In genomic region chr10:71964669-71965515, GRCh38 we compare ENCODE assay signal across 7 cellular contexts. TPM values are rescaled to one million over a fixed set of nuclear protein-coding genes. Genes with fewer than 3 reads are reported as not detected.
DNase-seq lines count a peak whose midpoint lies in the region; ATAC-seq and TF ChIP-seq lines count a peak whose summit lies in the region.

No MANE protein-coding gene starts in this region.

- peak; percentile 64 for ATAC-seq in mucosa of descending colon

- peaks cover 40% of the 10 kb centered on the region for H3K27me3 ChIP-seq in HUES48 (ENCODE audit: control insufficient read depth, insufficient read depth, low read length)
- H3K27me3 ChIP-seq in subcutaneous abdominal adipose tissue (ENCODE audit: control insufficient read depth in 5 of 5, insufficient read depth in 4 of 5, low read length in 5 of 5) = no peaks in the 10 kb centered on the region

- no peak overlapping the region for H3K27ac Mint-ChIP-seq in endothelial cell (ENCODE audit: unreplicated experiment)

- no peaks in the 10 kb centered on the region for H3K9me3 ChIP-seq in HUES48 (ENCODE audit: control insufficient read depth, insufficient read depth, low read length)
- H3K9me3 ChIP-seq in mucosa of descending colon = no peaks in the 10 kb centered on the region
- no peaks in the 10 kb centered on the region for H3K9me3 ChIP-seq in subcutaneous abdominal adipose tissue (ENCODE audit: control insufficient read depth in 5 of 5, low read length in 5 of 5)

- H3K36me3 ChIP-seq in HUES48 (ENCODE audit: control insufficient read depth, insufficient read depth, low read length) = no peaks in the 10 kb centered on the region
- no peaks in the 10 kb centered on the region for H3K36me3 ChIP-seq in mucosa of descending colon (ENCODE audit: low read depth)
- peaks cover 0 to 5% (median 4%) of the 10 kb centered on the region in 5 donors for H3K36me3 ChIP-seq in subcutaneous abdominal adipose tissue (ENCODE audit: control insufficient read depth in 5 of 5, insufficient read depth in 5 of 5, low read length in 5 of 5)

- peaks cover 14% of the 10 kb centered on the region for H3K4me1 Mint-ChIP-seq in endothelial cell (ENCODE audit: unreplicated experiment)

- no peaks in the 10 kb centered on the region for H3K36me3 Mint-ChIP-seq in endothelial cell (ENCODE audit: low read depth, unreplicated experiment)

- DNase-seq in activated CD4-positive, alpha-beta T cell treated with anti-CD3 and anti-CD28 coated beads, Interleukin-2, amount 50 U/mL, for 24 hours (ENCODE audit: low read depth in 1 of 2, low spot score in 1 of 2) = peak; percentile 13 to 42
- DNase-seq in endothelial cell (ENCODE audit: low spot score) = peak; percentile 34
- peak; percentile 23 to 64 (median 41) for DNase-seq in mucosa of descending colon
- no peak for DNase-seq in CD1c-positive myeloid dendritic cell (ENCODE audit: extremely low spot score)
- DNase-seq in SIG-M5 (lab: John Stamatoyannopoulos, UW) = no peak

- H3K4me1 ChIP-seq in HUES48 (ENCODE audit: control insufficient read depth, insufficient read depth, low read length) (peaks cover 17% of the 10 kb centered on the region), mucosa of descending colon (ENCODE audit: low read depth) (peaks cover 4% of the 10 kb centered on the region), subcutaneous abdominal adipose tissue (ENCODE audit: control insufficient read depth in 5 of 5, insufficient read depth in 5 of 5, low read length in 5 of 5) (peaks cover 8 to 60% (median 48%) of the 10 kb centered on the region in 5 donors)

- H3K9me3 Mint-ChIP-seq in endothelial cell (ENCODE audit: unreplicated experiment) = no peaks in the 10 kb centered on the region

- peak overlapping the region; percentile 91 for H3K4me3 Mint-ChIP-seq in endothelial cell (ENCODE audit: unreplicated experiment)

- H3K27ac ChIP-seq in HUES48 (ENCODE audit: low read depth, low read length) (no peak overlapping the region), subcutaneous abdominal adipose tissue (ENCODE audit: low read depth, low read length) (peak overlapping the region; percentile 95)

- H3K4me3 ChIP-seq in HUES48 (ENCODE audit: low read depth, low read length) (peak overlapping the region; percentile 63), mucosa of descending colon (no peak overlapping the region), subcutaneous abdominal adipose tissue (ENCODE audit: low read depth in 1 of 5, low read length in 5 of 5) (peak overlapping the region; percentile 78 to 96 (median 85))

- TF ChIP-seq CTCF in endothelial cell (IDR thresholded peaks at IDR 0.05; ENCODE audit: unreplicated experiment) (no peak), mucosa of descending colon (IDR thresholded peaks at IDR 0.05) (no peak)

- H3K27me3 Mint-ChIP-seq in endothelial cell (ENCODE audit: unreplicated experiment) = peaks cover 27% of the 10 kb centered on the region

- intact Hi-C loops in mucosa of descending colon (cut with DNase I, micrococcal nuclease) = no loop called here

- H3K9ac ChIP-seq in HUES48 (ENCODE audit: low read depth, low read length) (peak overlapping the region; percentile 62), subcutaneous abdominal adipose tissue (ENCODE audit: low read length in 5 of 5) (peak overlapping the region; percentile 88 to 93 (median 89))

RNA-seq across cellular contexts. Expression of gene CHST3, which starts 0.7 kb away (rescaled TPM):
- 3.8 TPM for total RNA-seq in endothelial cell (ENCODE audit: unreplicated experiment)
- 10 to 100 TPM in 1 of 3 donors, 1 to 10 TPM in 2; 1.1 to 15.7 (median 3.1) TPM for total RNA-seq in mucosa of descending colon

Comparison
In these comparisons a context has a peak if more than half of its experiments do, and no peak if none do; other contexts are left out.
1. DNase-seq: peak in activated CD4-positive, alpha-beta T cell treated with anti-CD3 and anti-CD28 coated beads, Interleukin-2, amount 50 U/mL, for 24 hours (2 of 2), endothelial cell (single experiment) and mucosa of descending colon (3 of 3); none in CD1c-positive myeloid dendritic cell (single experiment) and SIG-M5 (single experiment).